In the genomic region with DNA sequence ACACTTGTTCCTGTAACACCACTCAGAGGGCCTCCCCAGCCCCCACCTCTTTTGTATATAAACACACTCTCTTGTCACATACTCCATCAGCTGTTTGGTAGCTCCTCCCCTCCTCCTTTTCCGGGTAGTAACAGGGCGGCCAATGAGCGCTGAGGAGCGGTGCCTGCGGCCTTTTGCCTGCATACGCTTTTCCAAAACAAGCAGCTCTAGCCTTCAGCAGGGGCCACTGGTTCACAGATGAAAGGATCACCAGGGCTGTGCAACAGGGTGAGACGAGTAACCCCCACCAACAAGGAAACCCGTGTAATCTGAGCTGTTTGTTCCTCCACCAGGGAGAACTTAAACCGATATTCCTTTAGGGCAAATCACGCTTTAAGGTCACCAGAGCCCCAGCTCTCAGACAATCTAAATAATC, we compare ENCODE assay signal across 1 cellular context.
A peak's percentile ranks its signal among the peaks of the same experiment; 100 is the strongest.
TF ChIP-seq lines count a peak whose summit lies in the region.

No MANE protein-coding gene starts in this region.

TF ChIP-seq in HepG2, 621 proteins besides CTCF, POLR2A, EP300 and RAD21 (continued from another document and continues in another):
- TF ChIP-seq, protein P1, sequence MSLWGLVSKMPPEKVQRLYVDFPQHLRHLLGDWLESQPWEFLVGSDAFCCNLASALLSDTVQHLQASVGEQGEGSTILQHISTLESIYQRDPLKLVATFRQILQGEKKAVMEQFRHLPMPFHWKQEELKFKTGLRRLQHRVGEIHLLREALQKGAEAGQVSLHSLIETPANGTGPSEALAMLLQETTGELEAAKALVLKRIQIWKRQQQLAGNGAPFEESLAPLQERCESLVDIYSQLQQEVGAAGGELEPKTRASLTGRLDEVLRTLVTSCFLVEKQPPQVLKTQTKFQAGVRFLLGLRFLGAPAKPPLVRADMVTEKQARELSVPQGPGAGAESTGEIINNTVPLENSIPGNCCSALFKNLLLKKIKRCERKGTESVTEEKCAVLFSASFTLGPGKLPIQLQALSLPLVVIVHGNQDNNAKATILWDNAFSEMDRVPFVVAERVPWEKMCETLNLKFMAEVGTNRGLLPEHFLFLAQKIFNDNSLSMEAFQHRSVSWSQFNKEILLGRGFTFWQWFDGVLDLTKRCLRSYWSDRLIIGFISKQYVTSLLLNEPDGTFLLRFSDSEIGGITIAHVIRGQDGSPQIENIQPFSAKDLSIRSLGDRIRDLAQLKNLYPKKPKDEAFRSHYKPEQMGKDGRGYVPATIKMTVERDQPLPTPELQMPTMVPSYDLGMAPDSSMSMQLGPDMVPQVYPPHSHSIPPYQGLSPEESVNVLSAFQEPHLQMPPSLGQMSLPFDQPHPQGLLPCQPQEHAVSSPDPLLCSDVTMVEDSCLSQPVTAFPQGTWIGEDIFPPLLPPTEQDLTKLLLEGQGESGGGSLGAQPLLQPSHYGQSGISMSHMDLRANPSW (CRISPR knock-in tag; IDR thresholded peaks at IDR 0.05; ENCODE audit: borderline replicate concordance) = no peak
- TF ChIP-seq CBX2 (IDR thresholded peaks at IDR 0.05; ENCODE audit: low read depth, low read length) (no peak), CBX2 (CRISPR knock-in tag; IDR thresholded peaks at IDR 0.05; ENCODE audit: low read depth) (no peak), EEA1 (CRISPR knock-in tag; IDR thresholded peaks at IDR 0.05; ENCODE audit: borderline replicate concordance) (no peak), SAP130 (CRISPR knock-in tag; IDR thresholded peaks at IDR 0.05; ENCODE audit: low read depth) (peak; percentile 98), FIP1L1 (IDR thresholded peaks at IDR 0.05; ENCODE audit: borderline replicate concordance, insufficient read depth, low read depth, low read length) (no peak), EED (CRISPR knock-in tag; IDR thresholded peaks at IDR 0.05) (no peak), CEBPG (CRISPR knock-in tag; IDR thresholded peaks at IDR 0.05) (peak; percentile 64; the same call in 1 of the 2 replicates), ZNF629 (CRISPR knock-in tag; conservative IDR thresholded peaks at IDR 0.05) (no peak), MXD4 (CRISPR knock-in tag; IDR thresholded peaks at IDR 0.05) (no peak), ZNF772 (CRISPR knock-in tag; IDR thresholded peaks at IDR 0.05) (peak; percentile 55; the same call in 1 of the 2 replicates), YEATS4 (CRISPR knock-in tag; IDR thresholded peaks at IDR 0.05; ENCODE audit: borderline replicate concordance) (peak; percentile 58), NFE2L1 (CRISPR knock-in tag; IDR thresholded peaks at IDR 0.05; ENCODE audit: borderline replicate concordance) (no peak), ZNF510 (CRISPR knock-in tag; IDR thresholded peaks at IDR 0.05; ENCODE audit: low read depth) (no peak; the same call in 1 of the 2 replicates), MBNL3 (CRISPR knock-in tag; conservative IDR thresholded peaks at IDR 0.05) (no peak), HMG20A (CRISPR knock-in tag; IDR thresholded peaks at IDR 0.05; ENCODE audit: borderline replicate concordance) (peak; percentile 58; the same call in 1 of the 2 replicates)
- TF ChIP-seq, protein P2, sequence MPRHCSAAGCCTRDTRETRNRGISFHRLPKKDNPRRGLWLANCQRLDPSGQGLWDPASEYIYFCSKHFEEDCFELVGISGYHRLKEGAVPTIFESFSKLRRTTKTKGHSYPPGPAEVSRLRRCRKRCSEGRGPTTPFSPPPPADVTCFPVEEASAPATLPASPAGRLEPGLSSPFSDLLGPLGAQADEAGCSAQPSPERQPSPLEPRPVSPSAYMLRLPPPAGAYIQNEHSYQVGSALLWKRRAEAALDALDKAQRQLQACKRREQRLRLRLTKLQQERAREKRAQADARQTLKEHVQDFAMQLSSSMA (CRISPR knock-in tag; IDR thresholded peaks at IDR 0.05) = no peak
- TF ChIP-seq, protein P3, sequence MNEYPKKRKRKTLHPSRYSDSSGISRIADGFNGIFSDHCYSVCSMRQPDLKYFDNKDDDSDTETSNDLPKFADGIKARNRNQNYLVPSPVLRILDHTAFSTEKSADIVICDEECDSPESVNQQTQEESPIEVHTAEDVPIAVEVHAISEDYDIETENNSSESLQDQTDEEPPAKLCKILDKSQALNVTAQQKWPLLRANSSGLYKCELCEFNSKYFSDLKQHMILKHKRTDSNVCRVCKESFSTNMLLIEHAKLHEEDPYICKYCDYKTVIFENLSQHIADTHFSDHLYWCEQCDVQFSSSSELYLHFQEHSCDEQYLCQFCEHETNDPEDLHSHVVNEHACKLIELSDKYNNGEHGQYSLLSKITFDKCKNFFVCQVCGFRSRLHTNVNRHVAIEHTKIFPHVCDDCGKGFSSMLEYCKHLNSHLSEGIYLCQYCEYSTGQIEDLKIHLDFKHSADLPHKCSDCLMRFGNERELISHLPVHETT (CRISPR knock-in tag; conservative IDR thresholded peaks at IDR 0.05) = no peak
- TF ChIP-seq, protein P4, sequence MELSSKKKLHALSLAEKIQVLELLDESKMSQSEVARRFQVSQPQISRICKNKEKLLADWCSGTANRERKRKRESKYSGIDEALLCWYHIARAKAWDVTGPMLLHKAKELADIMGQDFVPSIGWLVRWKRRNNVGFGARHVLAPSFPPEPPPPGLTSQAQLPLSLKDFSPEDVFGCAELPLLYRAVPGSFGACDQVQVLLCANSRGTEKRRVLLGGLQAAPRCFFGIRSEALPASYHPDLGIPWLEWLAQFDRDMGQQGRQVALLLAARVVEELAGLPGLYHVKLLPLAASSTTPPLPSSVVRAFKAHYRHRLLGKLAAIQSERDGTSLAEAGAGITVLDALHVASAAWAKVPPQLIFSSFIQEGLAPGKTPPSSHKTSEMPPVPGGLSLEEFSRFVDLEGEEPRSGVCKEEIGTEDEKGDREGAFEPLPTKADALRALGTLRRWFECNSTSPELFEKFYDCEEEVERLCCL (CRISPR knock-in tag; IDR thresholded peaks at IDR 0.05; ENCODE audit: borderline replicate concordance) = no peak
- TF ChIP-seq, protein P5, sequence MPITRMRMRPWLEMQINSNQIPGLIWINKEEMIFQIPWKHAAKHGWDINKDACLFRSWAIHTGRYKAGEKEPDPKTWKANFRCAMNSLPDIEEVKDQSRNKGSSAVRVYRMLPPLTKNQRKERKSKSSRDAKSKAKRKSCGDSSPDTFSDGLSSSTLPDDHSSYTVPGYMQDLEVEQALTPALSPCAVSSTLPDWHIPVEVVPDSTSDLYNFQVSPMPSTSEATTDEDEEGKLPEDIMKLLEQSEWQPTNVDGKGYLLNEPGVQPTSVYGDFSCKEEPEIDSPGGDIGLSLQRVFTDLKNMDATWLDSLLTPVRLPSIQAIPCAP (CRISPR knock-in tag; IDR thresholded peaks at IDR 0.05; ENCODE audit: low read depth) = no peak
- TF ChIP-seq, protein P6, sequence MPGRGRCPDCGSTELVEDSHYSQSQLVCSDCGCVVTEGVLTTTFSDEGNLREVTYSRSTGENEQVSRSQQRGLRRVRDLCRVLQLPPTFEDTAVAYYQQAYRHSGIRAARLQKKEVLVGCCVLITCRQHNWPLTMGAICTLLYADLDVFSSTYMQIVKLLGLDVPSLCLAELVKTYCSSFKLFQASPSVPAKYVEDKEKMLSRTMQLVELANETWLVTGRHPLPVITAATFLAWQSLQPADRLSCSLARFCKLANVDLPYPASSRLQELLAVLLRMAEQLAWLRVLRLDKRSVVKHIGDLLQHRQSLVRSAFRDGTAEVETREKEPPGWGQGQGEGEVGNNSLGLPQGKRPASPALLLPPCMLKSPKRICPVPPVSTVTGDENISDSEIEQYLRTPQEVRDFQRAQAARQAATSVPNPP (CRISPR knock-in tag; IDR thresholded peaks at IDR 0.05) = no peak
- TF ChIP-seq, protein P7, sequence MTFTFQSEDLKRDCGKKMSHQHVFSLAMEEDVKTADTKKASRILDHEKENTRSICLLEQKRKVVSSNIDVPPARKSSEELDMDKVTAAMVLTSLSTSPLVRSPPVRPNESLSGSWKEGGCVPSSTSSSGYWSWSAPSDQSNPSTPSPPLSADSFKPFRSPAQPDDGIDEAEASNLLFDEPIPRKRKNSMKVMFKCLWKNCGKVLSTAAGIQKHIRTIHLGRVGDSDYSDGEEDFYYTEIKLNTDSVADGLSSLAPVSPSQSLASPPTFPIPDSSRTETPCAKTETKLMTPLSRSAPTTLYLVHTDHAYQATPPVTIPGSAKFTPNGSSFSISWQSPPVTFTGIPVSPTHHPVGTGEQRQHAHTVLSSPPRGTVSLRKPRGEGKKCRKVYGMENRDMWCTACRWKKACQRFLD (CRISPR knock-in tag; IDR thresholded peaks at IDR 0.05; ENCODE audit: borderline replicate concordance) = no peak; the same call in 1 of the 2 replicates
- TF ChIP-seq, protein P8, sequence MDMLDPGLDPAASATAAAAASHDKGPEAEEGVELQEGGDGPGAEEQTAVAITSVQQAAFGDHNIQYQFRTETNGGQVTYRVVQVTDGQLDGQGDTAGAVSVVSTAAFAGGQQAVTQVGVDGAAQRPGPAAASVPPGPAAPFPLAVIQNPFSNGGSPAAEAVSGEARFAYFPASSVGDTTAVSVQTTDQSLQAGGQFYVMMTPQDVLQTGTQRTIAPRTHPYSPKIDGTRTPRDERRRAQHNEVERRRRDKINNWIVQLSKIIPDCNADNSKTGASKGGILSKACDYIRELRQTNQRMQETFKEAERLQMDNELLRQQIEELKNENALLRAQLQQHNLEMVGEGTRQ (IDR thresholded peaks at IDR 0.05; ENCODE audit: low read depth, low read length) = no peak
- TF ChIP-seq, protein P8 (CRISPR knock-in tag; IDR thresholded peaks at IDR 0.05; ENCODE audit: borderline replicate concordance) = no peak
- TF ChIP-seq, protein P9, sequence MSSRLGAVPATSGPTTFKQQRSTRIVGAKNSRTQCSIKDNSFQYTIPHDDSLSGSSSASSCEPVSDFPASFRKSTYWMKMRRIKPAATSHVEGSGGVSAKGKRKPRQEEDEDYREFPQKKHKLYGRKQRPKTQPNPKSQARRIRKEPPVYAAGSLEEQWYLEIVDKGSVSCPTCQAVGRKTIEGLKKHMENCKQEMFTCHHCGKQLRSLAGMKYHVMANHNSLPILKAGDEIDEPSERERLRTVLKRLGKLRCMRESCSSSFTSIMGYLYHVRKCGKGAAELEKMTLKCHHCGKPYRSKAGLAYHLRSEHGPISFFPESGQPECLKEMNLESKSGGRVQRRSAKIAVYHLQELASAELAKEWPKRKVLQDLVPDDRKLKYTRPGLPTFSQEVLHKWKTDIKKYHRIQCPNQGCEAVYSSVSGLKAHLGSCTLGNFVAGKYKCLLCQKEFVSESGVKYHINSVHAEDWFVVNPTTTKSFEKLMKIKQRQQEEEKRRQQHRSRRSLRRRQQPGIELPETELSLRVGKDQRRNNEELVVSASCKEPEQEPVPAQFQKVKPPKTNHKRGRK (CRISPR knock-in tag; IDR thresholded peaks at IDR 0.05) = no peak
- TF ChIP-seq, protein P10, sequence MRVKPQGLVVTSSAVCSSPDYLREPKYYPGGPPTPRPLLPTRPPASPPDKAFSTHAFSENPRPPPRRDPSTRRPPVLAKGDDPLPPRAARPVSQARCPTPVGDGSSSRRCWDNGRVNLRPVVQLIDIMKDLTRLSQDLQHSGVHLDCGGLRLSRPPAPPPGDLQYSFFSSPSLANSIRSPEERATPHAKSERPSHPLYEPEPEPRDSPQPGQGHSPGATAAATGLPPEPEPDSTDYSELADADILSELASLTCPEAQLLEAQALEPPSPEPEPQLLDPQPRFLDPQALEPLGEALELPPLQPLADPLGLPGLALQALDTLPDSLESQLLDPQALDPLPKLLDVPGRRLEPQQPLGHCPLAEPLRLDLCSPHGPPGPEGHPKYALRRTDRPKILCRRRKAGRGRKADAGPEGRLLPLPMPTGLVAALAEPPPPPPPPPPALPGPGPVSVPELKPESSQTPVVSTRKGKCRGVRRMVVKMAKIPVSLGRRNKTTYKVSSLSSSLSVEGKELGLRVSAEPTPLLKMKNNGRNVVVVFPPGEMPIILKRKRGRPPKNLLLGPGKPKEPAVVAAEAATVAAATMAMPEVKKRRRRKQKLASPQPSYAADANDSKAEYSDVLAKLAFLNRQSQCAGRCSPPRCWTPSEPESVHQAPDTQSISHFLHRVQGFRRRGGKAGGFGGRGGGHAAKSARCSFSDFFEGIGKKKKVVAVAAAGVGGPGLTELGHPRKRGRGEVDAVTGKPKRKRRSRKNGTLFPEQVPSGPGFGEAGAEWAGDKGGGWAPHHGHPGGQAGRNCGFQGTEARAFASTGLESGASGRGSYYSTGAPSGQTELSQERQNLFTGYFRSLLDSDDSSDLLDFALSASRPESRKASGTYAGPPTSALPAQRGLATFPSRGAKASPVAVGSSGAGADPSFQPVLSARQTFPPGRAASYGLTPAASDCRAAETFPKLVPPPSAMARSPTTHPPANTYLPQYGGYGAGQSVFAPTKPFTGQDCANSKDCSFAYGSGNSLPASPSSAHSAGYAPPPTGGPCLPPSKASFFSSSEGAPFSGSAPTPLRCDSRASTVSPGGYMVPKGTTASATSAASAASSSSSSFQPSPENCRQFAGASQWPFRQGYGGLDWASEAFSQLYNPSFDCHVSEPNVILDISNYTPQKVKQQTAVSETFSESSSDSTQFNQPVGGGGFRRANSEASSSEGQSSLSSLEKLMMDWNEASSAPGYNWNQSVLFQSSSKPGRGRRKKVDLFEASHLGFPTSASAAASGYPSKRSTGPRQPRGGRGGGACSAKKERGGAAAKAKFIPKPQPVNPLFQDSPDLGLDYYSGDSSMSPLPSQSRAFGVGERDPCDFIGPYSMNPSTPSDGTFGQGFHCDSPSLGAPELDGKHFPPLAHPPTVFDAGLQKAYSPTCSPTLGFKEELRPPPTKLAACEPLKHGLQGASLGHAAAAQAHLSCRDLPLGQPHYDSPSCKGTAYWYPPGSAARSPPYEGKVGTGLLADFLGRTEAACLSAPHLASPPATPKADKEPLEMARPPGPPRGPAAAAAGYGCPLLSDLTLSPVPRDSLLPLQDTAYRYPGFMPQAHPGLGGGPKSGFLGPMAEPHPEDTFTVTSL (CRISPR knock-in tag; IDR thresholded peaks at IDR 0.05; ENCODE audit: borderline replicate concordance) = peak; percentile 91; the same call in 1 of the 2 replicates
- TF ChIP-seq, protein P11, sequence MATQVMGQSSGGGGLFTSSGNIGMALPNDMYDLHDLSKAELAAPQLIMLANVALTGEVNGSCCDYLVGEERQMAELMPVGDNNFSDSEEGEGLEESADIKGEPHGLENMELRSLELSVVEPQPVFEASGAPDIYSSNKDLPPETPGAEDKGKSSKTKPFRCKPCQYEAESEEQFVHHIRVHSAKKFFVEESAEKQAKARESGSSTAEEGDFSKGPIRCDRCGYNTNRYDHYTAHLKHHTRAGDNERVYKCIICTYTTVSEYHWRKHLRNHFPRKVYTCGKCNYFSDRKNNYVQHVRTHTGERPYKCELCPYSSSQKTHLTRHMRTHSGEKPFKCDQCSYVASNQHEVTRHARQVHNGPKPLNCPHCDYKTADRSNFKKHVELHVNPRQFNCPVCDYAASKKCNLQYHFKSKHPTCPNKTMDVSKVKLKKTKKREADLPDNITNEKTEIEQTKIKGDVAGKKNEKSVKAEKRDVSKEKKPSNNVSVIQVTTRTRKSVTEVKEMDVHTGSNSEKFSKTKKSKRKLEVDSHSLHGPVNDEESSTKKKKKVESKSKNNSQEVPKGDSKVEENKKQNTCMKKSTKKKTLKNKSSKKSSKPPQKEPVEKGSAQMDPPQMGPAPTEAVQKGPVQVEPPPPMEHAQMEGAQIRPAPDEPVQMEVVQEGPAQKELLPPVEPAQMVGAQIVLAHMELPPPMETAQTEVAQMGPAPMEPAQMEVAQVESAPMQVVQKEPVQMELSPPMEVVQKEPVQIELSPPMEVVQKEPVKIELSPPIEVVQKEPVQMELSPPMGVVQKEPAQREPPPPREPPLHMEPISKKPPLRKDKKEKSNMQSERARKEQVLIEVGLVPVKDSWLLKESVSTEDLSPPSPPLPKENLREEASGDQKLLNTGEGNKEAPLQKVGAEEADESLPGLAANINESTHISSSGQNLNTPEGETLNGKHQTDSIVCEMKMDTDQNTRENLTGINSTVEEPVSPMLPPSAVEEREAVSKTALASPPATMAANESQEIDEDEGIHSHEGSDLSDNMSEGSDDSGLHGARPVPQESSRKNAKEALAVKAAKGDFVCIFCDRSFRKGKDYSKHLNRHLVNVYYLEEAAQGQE (IDR thresholded peaks at IDR 0.05; ENCODE audit: borderline replicate concordance in 1 of 2, low read depth in 1 of 2, low read length in 2 of 2) = peak in 1 of 2 experiments; percentile 31; a peak in 1 of 4 replicates
